ENCODE assay signal across 10 cellular contexts in the genomic region with DNA sequence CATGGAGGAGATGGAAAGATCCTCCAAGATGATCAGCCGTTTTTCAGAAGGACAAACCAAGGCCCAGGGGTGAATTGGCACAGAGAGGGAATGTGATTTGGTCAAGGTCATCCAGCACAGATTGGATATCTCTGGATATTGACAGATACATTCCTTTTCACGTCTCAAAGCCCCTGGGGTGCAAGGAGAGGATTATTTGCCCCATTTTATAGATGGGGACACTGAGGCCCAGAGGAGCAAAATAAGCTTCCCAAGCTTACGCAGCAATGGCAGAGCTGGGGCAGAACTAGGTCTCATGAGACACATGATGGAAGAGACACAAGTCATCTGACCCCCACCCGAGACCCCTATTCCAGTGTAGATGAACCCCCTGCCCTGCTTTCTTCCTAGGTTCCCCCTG. TPM values are rescaled to one million over a fixed set of nuclear protein-coding genes. Genes with fewer than 3 reads are reported as not detected.
DNase-seq lines count a peak whose midpoint lies in the region; ATAC-seq and TF ChIP-seq lines count a peak whose summit lies in the region.
"Had no signal": no experiment of that assay in that cellular context is flagged by ENCODE, and none has a peak within 500 bp of the region (broad histone marks: within the 10 kb centered on the region; RNA-seq: fewer than 3 reads in every experiment).

No MANE protein-coding gene starts in this region.

- H3K4me1 Mint-ChIP-seq in neural progenitor cell, result peaks cover 55% of the 10 kb centered on the region

- WGBS in heart left ventricle, 4 donors, result 70 to 85% (median 80%) methylated on average over 4 of the region's 4 CpGs

- no peaks in the 10 kb centered on the region for H3K9me3 Mint-ChIP-seq in neural progenitor cell

- no peak overlapping the region for H3K4me3 Mint-ChIP-seq in neural progenitor cell

- peaks cover 0 to 62% (median 36%) of the 10 kb centered on the region in 12 donors for H3K4me1 ChIP-seq in heart left ventricle
- peaks cover 19% of the 10 kb centered on the region for H3K4me1 ChIP-seq in neural progenitor cell
- peaks cover 0 to 23% of the 10 kb centered on the region in 2 donors for H3K4me1 ChIP-seq in uterus

- no peak overlapping the region for H3K9ac ChIP-seq in neural progenitor cell

- H3K4me2 ChIP-seq in neural progenitor cell, result no peak overlapping the region

- no peaks in the 10 kb centered on the region for H3K36me3 Mint-ChIP-seq in neural progenitor cell

- H3K4me3 ChIP-seq in heart left ventricle, result peak overlapping the region in 10 of 12 donors; percentile 15 to 81 (median 60)
- peak overlapping the region in 34 of 59 donors; percentile 47 to 76 (median 67) for H3K4me3 ChIP-seq in dorsolateral prefrontal cortex
- H3K4me3 ChIP-seq in neural progenitor cell, result no peak overlapping the region
- H3K4me3 ChIP-seq in uterus, result peak overlapping the region in 1 of 2 donors; percentile 78

- peak overlapping the region; percentile 58 to 96 (median 83) for H3K27ac ChIP-seq in heart left ventricle
- H3K27ac ChIP-seq in dorsolateral prefrontal cortex, result peak overlapping the region in 53 of 59 donors; percentile 25 to 96 (median 84)
- no peak overlapping the region for H3K27ac ChIP-seq in neural progenitor cell
- H3K27ac ChIP-seq in uterus, result peak overlapping the region; percentile 97 to 99

- H3K27me3 ChIP-seq in heart left ventricle (no peaks in the 10 kb centered on the region), dorsolateral prefrontal cortex (no peaks in the 10 kb centered on the region), neural progenitor cell (no peaks in the 10 kb centered on the region), uterus (no peaks in the 10 kb centered on the region)

- peaks cover 21% of the 10 kb centered on the region for H3K27me3 Mint-ChIP-seq in neural progenitor cell (ENCODE audit: insufficient read depth, low read depth)

- H3F3A ChIP-seq in neural progenitor cell (ENCODE audit: low read depth), result peaks cover 9% of the 10 kb centered on the region

- DNase-seq in heart left ventricle (no peak), Right ventricle myocardium inferior (ENCODE audit: missing footprints) (no peak), dorsolateral prefrontal cortex (no peak), neural progenitor cell (ENCODE audit: low spot score) (no peak), uterus (no peak), NOMO-1 (lab: John Stamatoyannopoulos, UW; ENCODE audit: unreplicated experiment in 2 of 2) (no peak), GOT3 (lab: John Stamatoyannopoulos, UW) (no peak)
- no peak for DNase-seq in stimulated activated CD4-positive, alpha-beta T cell treated with anti-CD3 and anti-CD28 coated beads, Interleukin-2, amount 100 ng/mL, for 48 hours
- DNase-seq: left colon had no signal

- TF ChIP-seq POLR2A in heart left ventricle (IDR thresholded peaks at IDR 0.05) (no peak), uterus (IDR thresholded peaks at IDR 0.05) (no peak)

- H3K79me2 ChIP-seq in neural progenitor cell (ENCODE audit: low read depth), result no peaks in the 10 kb centered on the region

- H3K36me3 ChIP-seq in heart left ventricle (peaks cover 0 to 17% (median 0%) of the 10 kb centered on the region in 9 donors), neural progenitor cell (no peaks in the 10 kb centered on the region), uterus (no peaks in the 10 kb centered on the region)

- TF ChIP-seq CTCF in heart left ventricle (IDR thresholded peaks at IDR 0.05) (no peak), dorsolateral prefrontal cortex (IDR thresholded peaks at IDR 0.05 in 54 of 56, conservative IDR thresholded peaks at IDR 0.05 in 2 of 56; ENCODE audit: low read depth in 1 of 56, partially characterized antibody in 56 of 56) (no peak), neural progenitor cell (IDR thresholded peaks at IDR 0.05) (no peak), uterus (IDR thresholded peaks at IDR 0.05) (no peak)

- H3K27ac Mint-ChIP-seq in neural progenitor cell, result peak overlapping the region; percentile 59

- H3K9me3 ChIP-seq in heart left ventricle (no peaks in the 10 kb centered on the region), neural progenitor cell (ENCODE audit: low read depth) (no peaks in the 10 kb centered on the region), uterus (no peaks in the 10 kb centered on the region)

- H2AFZ ChIP-seq in neural progenitor cell (replicated peaks), result no peak overlapping the region

- no peak for ATAC-seq in heart left ventricle
- no peak for ATAC-seq in Right ventricle myocardium inferior

- no peaks in the 10 kb centered on the region for H4K20me1 ChIP-seq in neural progenitor cell (ENCODE audit: low read depth)

- intact Hi-C loops in heart left ventricle (cut with DNase I), result no loop called here
- intact Hi-C loops in Right ventricle myocardium inferior (cut with DNase I), result no loop called here
- intact Hi-C loops in dorsolateral prefrontal cortex (cut with DNase I), result loop anchor here in 1 of 2 donors (10.0 kb wide), 1 partner anchor 288 kb away; a partner anchor contains a TSS
- intact Hi-C loops in uterus (cut with DNase I; ENCODE audit: low total_unique reads), result no loop called here

RNA-seq across cellular contexts. Expression of a gene that starts 0.9 kb away (rescaled TPM):
- 100 to 1,000 TPM in 3 of 9 donors, 10 to 100 TPM in 6; 28.3 to 112 (median 45.6) TPM for total RNA-seq in heart left ventricle
- 10 to 100 TPM; 27.6 to 53.1 TPM for polyA plus RNA-seq in heart left ventricle
- 57.2 TPM for total RNA-seq in Right ventricle myocardium inferior
- 100 to 1,000 TPM in 13 of 120 experiments, 10 to 100 TPM in 107; 34.7 to 209 (median 68.0) TPM for total RNA-seq in dorsolateral prefrontal cortex
- total RNA-seq in neural progenitor cell (ENCODE audit: low replicate concordance), result 8.9 and 16.6 TPM in 2 replicates
- 100 to 1,000 TPM in 3 of 4 donors, 10 to 100 TPM in 1; 60.2 to 378 (median 235) TPM for total RNA-seq in uterus

RNA-seq across cellular contexts. Expression of a gene that starts 10.0 kb away (rescaled TPM):
- total RNA-seq in heart left ventricle, result under 1 TPM in 2 of 9 donors, not detected in 7; 0.29 TPM
- polyA plus RNA-seq in heart left ventricle, result under 1 TPM in 1 of 2 donors, not detected in 1; 0.17 TPM
- total RNA-seq in Right ventricle myocardium inferior, result not detected
- total RNA-seq in dorsolateral prefrontal cortex, result under 1 TPM in 33 of 120 experiments, not detected in 87; 0.23 to 0.90 (median 0.48) TPM
- total RNA-seq in neural progenitor cell (ENCODE audit: low replicate concordance), result not detected in 2 replicates
- under 1 TPM; 0.29 to 0.77 (median 0.38) TPM for total RNA-seq in uterus
- total RNA-seq: activated CD8-positive, alpha-beta memory T cell treated with anti-CD3 and anti-CD28 coated beads for 36 hours had no signal

RNA-seq across cellular contexts. Expression of a gene that starts 33.3 kb away (rescaled TPM):
- total RNA-seq in heart left ventricle (not detected), Right ventricle myocardium inferior (not detected), dorsolateral prefrontal cortex (10 to 100 TPM; 11.5 to 82.1 (median 47.8) TPM), neural progenitor cell (ENCODE audit: low replicate concordance) (not detected in 2 replicates), uterus (not detected)
- not detected for polyA plus RNA-seq in heart left ventricle
- total RNA-seq: activated CD8-positive, alpha-beta memory T cell treated with anti-CD3 and anti-CD28 coated beads for 36 hours had no signal

Comparison
In these comparisons a context has a peak if more than half of its experiments do, and no peak if none do; other contexts are left out.
1. RNA of a gene that starts 33.3 kb away (total RNA-seq): 11.5 to 82.1 TPM in dorsolateral prefrontal cortex; not detected in heart left ventricle, not detected in Right ventricle myocardium inferior (single experiment), not detected in neural progenitor cell and not detected in uterus; every median in the first group is over 10 times any median in the second.